ENCODE assay signal across 22 cellular contexts in genomic region chr2:240728827-240729226, GRCh38. TPM values are rescaled to one million over a fixed set of nuclear protein-coding genes. Genes with fewer than 3 reads are reported as not detected.
"Had no signal": no experiment of that assay in that cellular context is flagged by ENCODE, and none has a peak within 500 bp of the region (broad histone marks: within the 10 kb centered on the region; RNA-seq: fewer than 3 reads in every experiment).

No MANE protein-coding gene starts in this region.

- H3K4me1 ChIP-seq: esophagus muscularis mucosa, foreskin keratinocyte, prostate gland, transverse colon, uterus had no signal

- H3K27me3 ChIP-seq: uterus had no signal

- H3K9me3 ChIP-seq: esophagus muscularis mucosa, prostate gland, transverse colon, uterus had no signal

- H3K27ac Mint-ChIP-seq: activated naive CD8-positive, alpha-beta T cell; dendritic cell treated with granulocyte-macrophage colony-stimulating factor and Interleukin-4, amounts not matched to agents 40 ng/mL and 50 ng/mL, for 4 days; T-helper 17 cell had no signal

- H3K9me3 Mint-ChIP-seq: brain; dendritic cell treated with granulocyte-macrophage colony-stimulating factor and Interleukin-4, amounts not matched to agents 40 ng/mL and 50 ng/mL, for 4 days; neural crest cell had no signal

- H3K4me3 ChIP-seq: esophagus muscularis mucosa, prostate gland, skin epidermis, transverse colon, uterus had no signal

- H3K36me3 Mint-ChIP-seq: activated naive CD8-positive, alpha-beta T cell had no signal

- H3K27ac ChIP-seq: esophagus muscularis mucosa, foreskin keratinocyte, prostate gland, skin epidermis, transverse colon, uterus had no signal

- DNase-seq: activated CD4-positive, alpha-beta T cell treated with anti-CD3 and anti-CD28 coated beads, Interleukin-2, amount 50 U/mL, for 48 hours; cerebellar nuclear complex; effector memory CD4-positive, alpha-beta T cell; foreskin keratinocyte; head of caudate nucleus; kidney glomerular epithelial cell; left ventricle myocardium superior; stimulated activated naive CD8-positive, alpha-beta T cell treated with anti-CD3 and anti-CD28 coated beads, Interleukin-15, Interleukin-2, amounts not matched to agents 100 U/mL and 50 U/mL, for 24 hours; T-helper 17 cell; transverse colon; uterus had no signal

- H3K4me1 Mint-ChIP-seq: neural crest cell had no signal

- H3K36me3 ChIP-seq: esophagus muscularis mucosa, prostate gland, transverse colon, uterus had no signal

- FAIRE-seq: endothelial cell of umbilical vein had no signal

- H3K27me3 Mint-ChIP-seq: activated naive CD8-positive, alpha-beta T cell; brain had no signal

- H3K4me3 Mint-ChIP-seq: activated naive CD8-positive, alpha-beta T cell; brain; dendritic cell treated with granulocyte-macrophage colony-stimulating factor and Interleukin-4, amounts not matched to agents 40 ng/mL and 50 ng/mL, for 4 days; neural crest cell; T-helper 17 cell had no signal

RNA-seq across cellular contexts. Expression of gene AQP12A, which starts 37.2 kb away (rescaled TPM):
- total RNA-seq: endothelial cell of umbilical vein, esophagus muscularis mucosa, foreskin keratinocyte, left ventricle myocardium superior, mononuclear cell, neural crest cell, osteocyte, prostate gland, right cardiac atrium, T-helper 17 cell, transverse colon, uterus had no signal
- polyA plus RNA-seq: endothelial cell of umbilical vein, foreskin keratinocyte, right cardiac atrium had no signal

RNA-seq across cellular contexts. Expression of gene AQP12B, which starts 46.1 kb away (rescaled TPM):
- total RNA-seq: endothelial cell of umbilical vein, esophagus muscularis mucosa, foreskin keratinocyte, left ventricle myocardium superior, mononuclear cell, neural crest cell, osteocyte, prostate gland, right cardiac atrium, T-helper 17 cell, uterus had no signal
- polyA plus RNA-seq: endothelial cell of umbilical vein, foreskin keratinocyte, right cardiac atrium had no signal
